13 cellular contexts compared by ENCODE assay signal in the genomic region with DNA sequence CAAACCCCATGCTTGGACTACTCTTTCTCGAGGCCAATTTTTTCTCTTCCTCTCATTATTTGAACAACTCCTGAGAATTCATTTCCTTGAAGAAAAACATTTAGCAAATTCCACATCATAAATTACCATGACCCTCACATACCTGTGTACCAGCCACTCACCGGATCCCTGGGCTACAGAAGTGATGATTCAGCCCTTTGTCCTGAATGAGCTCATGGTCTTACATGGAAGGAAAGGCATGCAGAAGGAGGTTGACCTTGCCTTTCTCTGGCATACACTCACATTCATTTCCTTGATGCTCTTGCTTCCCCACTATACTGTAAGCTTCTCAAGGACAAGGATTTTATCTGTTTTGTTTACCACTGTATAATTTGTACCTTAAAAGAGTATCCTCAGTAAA.
A peak's percentile ranks its signal among the peaks of the same experiment; 100 is the strongest.
DNase-seq lines count a peak whose midpoint lies in the region; ATAC-seq, FAIRE-seq and TF ChIP-seq lines count a peak whose summit lies in the region.
"Had no signal": no experiment of that assay in that cellular context is flagged by ENCODE, and none has a peak within 500 bp of the region (broad histone marks: within the 10 kb centered on the region; RNA-seq: fewer than 3 reads in every experiment).

No MANE protein-coding gene starts in this region.

- H3K27ac ChIP-seq in RWPE1 = no peak overlapping the region
- no peak overlapping the region for H3K27ac ChIP-seq in pancreas
- no peak overlapping the region for H3K27ac ChIP-seq in colonic mucosa
- H3K27ac ChIP-seq: stomach had no signal

- H3K27me3 ChIP-seq in pancreas = no peaks in the 10 kb centered on the region
- H3K27me3 ChIP-seq in colonic mucosa = no peaks in the 10 kb centered on the region
- H3K27me3 ChIP-seq: stomach had no signal

- no peaks in the 10 kb centered on the region for H3K9me3 ChIP-seq in pancreas
- H3K9me3 ChIP-seq in colonic mucosa = no peaks in the 10 kb centered on the region

- no peak overlapping the region for H3K9ac ChIP-seq in colonic mucosa (ENCODE audit: low read depth in 2 of 2, low read length in 2 of 2)

- intact Hi-C loops in pancreas (cut with DNase I) (no loop called here), colonic mucosa (cut with DNase I) (no loop called here)

- H3K4me1 ChIP-seq in pancreas (peaks cover 0 to 4% (median 0%) of the 10 kb centered on the region in 3 donors), colonic mucosa (no peaks in the 10 kb centered on the region)
- H3K4me1 ChIP-seq: stomach had no signal

- H3K36me3 ChIP-seq in pancreas (no peaks in the 10 kb centered on the region), colonic mucosa (no peaks in the 10 kb centered on the region)
- H3K36me3 ChIP-seq: stomach had no signal

- 51 to 55% methylated on average over 2 of the region's 2 CpGs for WGBS in pancreas, 2 donors

- ATAC-seq in pancreas (peak in 3 of 4 donors; percentile 38 to 89 (median 73)), GM18861 (IDR thresholded peaks at IDR 0.05; ENCODE audit: unreplicated experiment) (no peak), GM18511 (IDR thresholded peaks at IDR 0.05; ENCODE audit: unreplicated experiment) (no peak)

- POLR2A ChIA-PET in RWPE1 (lab: Yijun Ruan, JAX; ENCODE audit: low non-redundant PET) = no interaction called here

- CTCF ChIA-PET in RWPE1 (lab: Yijun Ruan, JAX) = interaction anchor here (0.6 kb wide), 1 partner anchor 13 kb away, joined by 4 read pairs; no protein-coding TSS in a partner anchor

- H3K4me3 ChIP-seq in pancreas = no peak overlapping the region
- no peak overlapping the region for H3K4me3 ChIP-seq in colonic mucosa
- H3K4me3 ChIP-seq: stomach had no signal

- no peak for FAIRE-seq in pancreas (lab: Jason Lieb, UNC)
- FAIRE-seq: frontal cortex had no signal

- TF ChIP-seq CTCF in RWPE1 (conservative IDR thresholded peaks at IDR 0.05; ENCODE audit: low read depth) (no peak), pancreas (IDR thresholded peaks at IDR 0.05) (no peak), colonic mucosa (IDR thresholded peaks at IDR 0.05) (no peak)

- DNase-seq in GM04503 (ENCODE audit: low read depth) (peak; percentile 76), RWPE1 (ENCODE audit: low spot score) (peak; percentile 90), fibroblast of gingiva (ENCODE audit: low read depth) (peak; percentile 27), pancreas (no peak), DMS79 treated with DMSO at 0.1 percent for 48 hours (lab: John Stamatoyannopoulos, UW) (no peak), colonic mucosa (no peak)
- DNase-seq: activated naive CD4-positive, alpha-beta T cell treated with anti-CD3 and anti-CD28 coated beads, Interleukin-2, amount 10 ng/mL, durations not matched to agents 7 days and 5 days; GDM1; MV-4-11; stomach had no signal

Comparison
In these comparisons a context has a peak if more than half of its experiments do, and no peak if none do; other contexts are left out.
1. DNase-seq: peak in GM04503 (single experiment), RWPE1 (single experiment) and fibroblast of gingiva (single experiment); none in pancreas (0 of 6), DMS79 treated with DMSO at 0.1 percent for 48 hours (single experiment) and colonic mucosa (single experiment).
2. ATAC-seq: peak in pancreas (3 of 4); none in GM18861 (single experiment) and GM18511 (single experiment).